In the genomic region with DNA sequence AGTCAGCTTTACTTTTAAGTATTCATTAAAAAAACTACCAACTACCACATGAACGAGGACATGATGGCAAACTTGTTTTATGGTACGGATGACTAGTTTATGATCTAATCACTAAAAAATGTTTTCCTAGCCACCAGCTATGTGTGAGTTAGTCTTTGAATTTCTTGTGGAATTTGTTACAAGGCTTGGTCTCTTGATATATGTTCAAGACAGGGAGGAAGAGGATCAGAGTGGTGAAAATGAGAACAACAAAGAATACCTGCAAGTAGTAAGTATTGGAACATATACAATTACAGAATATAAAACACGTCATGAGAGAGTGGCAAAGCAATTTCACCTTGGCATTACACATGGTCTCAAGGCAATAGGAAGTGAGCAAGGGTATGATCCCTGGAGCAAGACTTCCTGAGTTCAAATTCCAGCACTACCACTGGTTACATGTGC, we compare ENCODE assay signal across 14 cellular contexts.
A peak's percentile ranks its signal among the peaks of the same experiment; 100 is the strongest.
DNase-seq lines count a peak whose midpoint lies in the region; ATAC-seq, FAIRE-seq and TF ChIP-seq lines count a peak whose summit lies in the region.
"Had no signal": no experiment of that assay in that cellular context is flagged by ENCODE, and none has a peak within 500 bp of the region (broad histone marks: within the 10 kb centered on the region; RNA-seq: fewer than 3 reads in every experiment).

No MANE protein-coding gene starts in this region.

- H3K27me3 Mint-ChIP-seq in CD14-positive monocyte (ENCODE audit: low read depth in 3 of 3) = no peaks in the 10 kb centered on the region
- no peaks in the 10 kb centered on the region for H3K27me3 Mint-ChIP-seq in activated naive CD4-positive, alpha-beta T cell treated with anti-CD3 and anti-CD28 coated beads, Interleukin-2, amount 10 ng/mL, durations not matched to agents 7 days and 5 days

- DNase-seq in A549 (ENCODE audit: low read depth in 1 of 2, low spot score in 1 of 2) = peak; percentile 50 to 62
- peak; percentile 57 for DNase-seq in HPDE6-E6E7 (ENCODE audit: extremely low spot score)
- DNase-seq in astrocyte of the hippocampus (ENCODE audit: low read depth, low spot score) = peak; percentile 91
- DNase-seq in hepatic stellate cell (ENCODE audit: low spot score) = peak; percentile 63
- DNase-seq in CD14-positive monocyte (ENCODE audit: low spot score) = no peak
- DNase-seq in activated naive CD4-positive, alpha-beta T cell treated with anti-CD3 and anti-CD28 coated beads, Interleukin-2, amount 10 ng/mL, durations not matched to agents 7 days and 5 days = no peak
- DNase-seq in mucosa of gallbladder (ENCODE audit: low spot score) = no peak
- no peak for DNase-seq in pancreas
- DNase-seq: activated CD8-positive, alpha-beta memory T cell treated with anti-CD3 and anti-CD28 coated beads for 24 hours; H9; lower lobe of right lung; NCI-H69; right cardiac atrium had no signal

- H3K4me1 ChIP-seq in A549 (peaks cover 31% of the 10 kb centered on the region), pancreas (no peaks in the 10 kb centered on the region)
- H3K4me1 ChIP-seq: lower lobe of right lung had no signal

- TF ChIP-seq EP300 in A549 (IDR thresholded peaks at IDR 0.05) = no peak

- ATAC-seq in A549 (peak; percentile 66 to 77; a peak in 5 of 6 replicates), pancreas (no peak)
- ATAC-seq: lower lobe of right lung, right cardiac atrium had no signal

- H3K27ac ChIP-seq in A549 = peak overlapping the region; percentile 44 to 76; a peak in 5 of 6 replicates
- no peak overlapping the region for H3K27ac ChIP-seq in pancreas
- H3K27ac ChIP-seq: lower lobe of right lung had no signal

- peak in 1 of 2 experiments; percentile 3; a peak in 1 of 5 replicates for TF ChIP-seq RAD21 in A549 (conservative IDR thresholded peaks at IDR 0.05 in 1 of 2, IDR thresholded peaks at IDR 0.05 in 1 of 2)

- peak overlapping the region; percentile 37; the same call in 2 of the 3 replicates for H3K4me2 ChIP-seq in A549

- H3K4me3 ChIP-seq in A549 (no peak overlapping the region), pancreas (no peak overlapping the region)
- H3K4me3 ChIP-seq: lower lobe of right lung had no signal

- WGBS in A549 (ENCODE audit: missing lambda C conversion rate) = 12% methylated on average over 3 of the region's 3 CpGs
- 60 to 61% methylated on average over 3 of the region's 3 CpGs for WGBS in pancreas, 2 donors

- H3K9me3 Mint-ChIP-seq in CD14-positive monocyte = peaks cover 0 to 6% (median 3%) of the 10 kb centered on the region in 7 donors
- no peaks in the 10 kb centered on the region for H3K9me3 Mint-ChIP-seq in activated naive CD4-positive, alpha-beta T cell treated with anti-CD3 and anti-CD28 coated beads, Interleukin-2, amount 10 ng/mL, durations not matched to agents 7 days and 5 days
- H3K9me3 Mint-ChIP-seq: H9; T-helper 1 cell treated with Interleukin-12 subunit alpha and Interleukin-12 subunit beta and Interleukin-4 antibody, amounts not matched to agents 30 μg/mL and 1 μg/mL, for 36 hours had no signal

- no peaks in the 10 kb centered on the region for H3K27me3 ChIP-seq in pancreas

- POLR2A ChIA-PET in A549 (lab: Yijun Ruan, JAX) = interaction anchor here (0.8 to 1.0 kb wide), 2 partner anchors 157 to 548 kb away, joined by 4 to 5 read pairs; no protein-coding TSS in a partner anchor

- H3K27ac Mint-ChIP-seq in CD14-positive monocyte = no peak overlapping the region
- H3K27ac Mint-ChIP-seq in activated naive CD4-positive, alpha-beta T cell treated with anti-CD3 and anti-CD28 coated beads, Interleukin-2, amount 10 ng/mL, durations not matched to agents 7 days and 5 days = no peak overlapping the region
- H3K27ac Mint-ChIP-seq: H9; T-helper 1 cell treated with Interleukin-12 subunit alpha and Interleukin-12 subunit beta and Interleukin-4 antibody, amounts not matched to agents 30 μg/mL and 1 μg/mL, for 36 hours had no signal

- H3K36me3 ChIP-seq in pancreas = no peaks in the 10 kb centered on the region
- H3K36me3 ChIP-seq: lower lobe of right lung had no signal

- peak; percentile 90 for FAIRE-seq in A549 (lab: Jason Lieb, UNC)
- no peak for FAIRE-seq in pancreas (lab: Jason Lieb, UNC)

- H3K4me3 Mint-ChIP-seq in CD14-positive monocyte = no peak overlapping the region
- H3K4me3 Mint-ChIP-seq in activated naive CD4-positive, alpha-beta T cell treated with anti-CD3 and anti-CD28 coated beads, Interleukin-2, amount 10 ng/mL, durations not matched to agents 7 days and 5 days = no peak overlapping the region
- H3K4me3 Mint-ChIP-seq: H9; T-helper 1 cell treated with Interleukin-12 subunit alpha and Interleukin-12 subunit beta and Interleukin-4 antibody, amounts not matched to agents 30 μg/mL and 1 μg/mL, for 36 hours had no signal

- no peak for TF ChIP-seq POLR2A in A549 (IDR thresholded peaks at IDR 0.05; ENCODE audit: low read length)

- CTCF ChIA-PET in A549 (lab: Yijun Ruan, JAX) = no interaction called here
- CTCF ChIA-PET in activated naive CD4-positive, alpha-beta T cell treated with anti-CD3 and anti-CD28 coated beads, Interleukin-2, amount 10 ng/mL, durations not matched to agents 7 days and 5 days (lab: Charles Lee) = no interaction called here

- H3K36me3 Mint-ChIP-seq in CD14-positive monocyte = no peaks in the 10 kb centered on the region
- no peaks in the 10 kb centered on the region for H3K36me3 Mint-ChIP-seq in activated naive CD4-positive, alpha-beta T cell treated with anti-CD3 and anti-CD28 coated beads, Interleukin-2, amount 10 ng/mL, durations not matched to agents 7 days and 5 days

- H3K9me3 ChIP-seq in A549 (peaks cover 16% of the 10 kb centered on the region; the same call in 2 of the 3 replicates), pancreas (no peaks in the 10 kb centered on the region)
- H3K9me3 ChIP-seq: lower lobe of right lung had no signal

- intact Hi-C loops in CD14-positive monocyte (cut with micrococcal nuclease) (no loop called here), pancreas (cut with DNase I) (no loop called here)

- no peak for TF ChIP-seq CTCF in A549 (IDR thresholded peaks at IDR 0.05)
- no peak for TF ChIP-seq CTCF in CD14-positive monocyte (IDR thresholded peaks at IDR 0.05)
- no peak for TF ChIP-seq CTCF in pancreas (IDR thresholded peaks at IDR 0.05)

- H3K4me1 Mint-ChIP-seq in CD14-positive monocyte = no peaks in the 10 kb centered on the region
- no peaks in the 10 kb centered on the region for H3K4me1 Mint-ChIP-seq in activated naive CD4-positive, alpha-beta T cell treated with anti-CD3 and anti-CD28 coated beads, Interleukin-2, amount 10 ng/mL, durations not matched to agents 7 days and 5 days

TF ChIP-seq in A549, 52 proteins besides CTCF, POLR2A, EP300 and RAD21 (continues in another document):
- TF ChIP-seq, protein P1, sequence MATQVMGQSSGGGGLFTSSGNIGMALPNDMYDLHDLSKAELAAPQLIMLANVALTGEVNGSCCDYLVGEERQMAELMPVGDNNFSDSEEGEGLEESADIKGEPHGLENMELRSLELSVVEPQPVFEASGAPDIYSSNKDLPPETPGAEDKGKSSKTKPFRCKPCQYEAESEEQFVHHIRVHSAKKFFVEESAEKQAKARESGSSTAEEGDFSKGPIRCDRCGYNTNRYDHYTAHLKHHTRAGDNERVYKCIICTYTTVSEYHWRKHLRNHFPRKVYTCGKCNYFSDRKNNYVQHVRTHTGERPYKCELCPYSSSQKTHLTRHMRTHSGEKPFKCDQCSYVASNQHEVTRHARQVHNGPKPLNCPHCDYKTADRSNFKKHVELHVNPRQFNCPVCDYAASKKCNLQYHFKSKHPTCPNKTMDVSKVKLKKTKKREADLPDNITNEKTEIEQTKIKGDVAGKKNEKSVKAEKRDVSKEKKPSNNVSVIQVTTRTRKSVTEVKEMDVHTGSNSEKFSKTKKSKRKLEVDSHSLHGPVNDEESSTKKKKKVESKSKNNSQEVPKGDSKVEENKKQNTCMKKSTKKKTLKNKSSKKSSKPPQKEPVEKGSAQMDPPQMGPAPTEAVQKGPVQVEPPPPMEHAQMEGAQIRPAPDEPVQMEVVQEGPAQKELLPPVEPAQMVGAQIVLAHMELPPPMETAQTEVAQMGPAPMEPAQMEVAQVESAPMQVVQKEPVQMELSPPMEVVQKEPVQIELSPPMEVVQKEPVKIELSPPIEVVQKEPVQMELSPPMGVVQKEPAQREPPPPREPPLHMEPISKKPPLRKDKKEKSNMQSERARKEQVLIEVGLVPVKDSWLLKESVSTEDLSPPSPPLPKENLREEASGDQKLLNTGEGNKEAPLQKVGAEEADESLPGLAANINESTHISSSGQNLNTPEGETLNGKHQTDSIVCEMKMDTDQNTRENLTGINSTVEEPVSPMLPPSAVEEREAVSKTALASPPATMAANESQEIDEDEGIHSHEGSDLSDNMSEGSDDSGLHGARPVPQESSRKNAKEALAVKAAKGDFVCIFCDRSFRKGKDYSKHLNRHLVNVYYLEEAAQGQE (IDR thresholded peaks at IDR 0.05) = no peak
- TF ChIP-seq CEBPB (IDR thresholded peaks at IDR 0.05) = 0 out of 4 replicates have a peak, but pooled peaks of 1 of the 2 experiments have one; percentile 4
- TF ChIP-seq, protein P2, sequence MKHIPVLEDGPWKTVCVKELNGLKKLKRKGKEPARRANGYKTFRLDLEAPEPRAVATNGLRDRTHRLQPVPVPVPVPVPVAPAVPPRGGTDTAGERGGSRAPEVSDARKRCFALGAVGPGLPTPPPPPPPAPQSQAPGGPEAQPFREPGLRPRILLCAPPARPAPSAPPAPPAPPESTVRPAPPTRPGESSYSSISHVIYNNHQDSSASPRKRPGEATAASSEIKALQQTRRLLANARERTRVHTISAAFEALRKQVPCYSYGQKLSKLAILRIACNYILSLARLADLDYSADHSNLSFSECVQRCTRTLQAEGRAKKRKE (CRISPR knock-in tag; IDR thresholded peaks at IDR 0.05; ENCODE audit: low read depth) = no peak
- TF ChIP-seq PHF8 (IDR thresholded peaks at IDR 0.05; ENCODE audit: borderline replicate concordance, low read depth) = no peak
- no peak for TF ChIP-seq ZSCAN20 (CRISPR knock-in tag; IDR thresholded peaks at IDR 0.05)
- TF ChIP-seq RNF2 (IDR thresholded peaks at IDR 0.05; ENCODE audit: borderline replicate concordance, low read depth) = no peak
- no peak for TF ChIP-seq SMC3 (IDR thresholded peaks at IDR 0.05)
- TF ChIP-seq, protein P3, sequence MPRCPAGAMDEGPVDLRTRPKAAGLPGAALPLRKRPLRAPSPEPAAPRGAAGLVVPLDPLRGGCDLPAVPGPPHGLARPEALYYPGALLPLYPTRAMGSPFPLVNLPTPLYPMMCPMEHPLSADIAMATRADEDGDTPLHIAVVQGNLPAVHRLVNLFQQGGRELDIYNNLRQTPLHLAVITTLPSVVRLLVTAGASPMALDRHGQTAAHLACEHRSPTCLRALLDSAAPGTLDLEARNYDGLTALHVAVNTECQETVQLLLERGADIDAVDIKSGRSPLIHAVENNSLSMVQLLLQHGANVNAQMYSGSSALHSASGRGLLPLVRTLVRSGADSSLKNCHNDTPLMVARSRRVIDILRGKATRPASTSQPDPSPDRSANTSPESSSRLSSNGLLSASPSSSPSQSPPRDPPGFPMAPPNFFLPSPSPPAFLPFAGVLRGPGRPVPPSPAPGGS (IDR thresholded peaks at IDR 0.05) = no peak
- no peak for TF ChIP-seq NPAS2 (CRISPR knock-in tag; IDR thresholded peaks at IDR 0.05; ENCODE audit: borderline replicate concordance)
- TF ChIP-seq HOXB5 (CRISPR knock-in tag; IDR thresholded peaks at IDR 0.05) = no peak
- peak; percentile 47 for TF ChIP-seq JUNB (IDR thresholded peaks at IDR 0.05)
- no peak for TF ChIP-seq FOSB (CRISPR knock-in tag; IDR thresholded peaks at IDR 0.05)
- TF ChIP-seq CBX8 (IDR thresholded peaks at IDR 0.05) = no peak

Comparison
In these comparisons a context has a peak if more than half of its experiments do, and no peak if none do; other contexts are left out.
1. ATAC-seq: peak in A549 (2 of 2); none in pancreas (0 of 4).
2. DNase-seq: peak in A549 (2 of 2), HPDE6-E6E7 (single experiment), astrocyte of the hippocampus (single experiment) and hepatic stellate cell (single experiment); none in CD14-positive monocyte (single experiment), activated naive CD4-positive, alpha-beta T cell treated with anti-CD3 and anti-CD28 coated beads, Interleukin-2, amount 10 ng/mL, durations not matched to agents 7 days and 5 days (single experiment), mucosa of gallbladder (single experiment) and pancreas (0 of 6).
3. H3K27ac ChIP-seq: peak in A549 (2 of 2); none in pancreas (0 of 4).